ENCODE assay signal across 8 cellular contexts in the genomic region with DNA sequence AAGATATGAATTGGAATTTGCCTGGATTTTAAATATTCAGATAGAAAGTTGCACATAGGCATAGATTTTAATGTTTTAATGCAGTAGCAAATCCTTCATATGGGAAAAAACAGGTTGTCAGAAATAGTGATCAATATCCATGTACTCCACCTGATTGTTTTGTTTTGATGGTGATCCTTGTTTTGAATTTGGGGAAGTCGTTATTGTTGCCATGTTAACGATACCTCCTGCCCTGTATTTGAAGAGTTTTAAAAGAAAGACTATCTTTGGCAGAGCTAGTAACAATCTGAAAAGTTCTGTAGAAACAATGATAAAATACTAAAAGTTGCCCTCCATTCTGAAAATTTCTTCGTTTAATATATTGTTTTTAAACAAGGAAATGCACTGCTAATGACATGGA. TPM values are rescaled to one million over a fixed set of nuclear protein-coding genes. Genes with fewer than 3 reads are reported as not detected.
DNase-seq lines count a peak whose midpoint lies in the region; ATAC-seq, FAIRE-seq and TF ChIP-seq lines count a peak whose summit lies in the region.

No MANE protein-coding gene starts in this region.

- H3K27ac ChIP-seq in epithelial cell of prostate (peak overlapping the region; percentile 77), rectal smooth muscle tissue (ENCODE audit: low read depth, low read length) (no peak overlapping the region)

- no peak for DNase-seq in GM12891 (ENCODE audit: insufficient read length, low spot score)
- peak; percentile 32 for DNase-seq in RKO (ENCODE audit: low spot score)
- no peak for DNase-seq in epithelial cell of prostate (ENCODE audit: low read depth, low spot score)
- no peak for DNase-seq in D341Med (ENCODE audit: low spot score)
- DNase-seq in NCI-H128 (lab: John Stamatoyannopoulos, UW; ENCODE audit: unreplicated experiment), result no peak

- no peak overlapping the region for H3K9ac ChIP-seq in rectal smooth muscle tissue (ENCODE audit: low read length)

- no peaks in the 10 kb centered on the region for H3K36me3 ChIP-seq in rectal smooth muscle tissue (ENCODE audit: control insufficient read depth, insufficient read depth, low read length)

- H3K4me3 ChIP-seq in rectal smooth muscle tissue (ENCODE audit: low read length), result peak overlapping the region; percentile 93

- ATAC-seq in GM21360 (IDR thresholded peaks at IDR 0.05; ENCODE audit: unreplicated experiment) (no peak), HG03045 (IDR thresholded peaks at IDR 0.05; ENCODE audit: unreplicated experiment) (no peak)

- no peaks in the 10 kb centered on the region for H3K27me3 ChIP-seq in rectal smooth muscle tissue (ENCODE audit: control insufficient read depth, insufficient read depth, low read length)

- no peak for TF ChIP-seq POLR2A in GM12891 (IDR thresholded peaks at IDR 0.05; ENCODE audit: low read depth, low read length)

- no peak for FAIRE-seq in GM12891 (lab: Jason Lieb, UNC)

- H3K4me1 ChIP-seq in rectal smooth muscle tissue (ENCODE audit: control insufficient read depth, insufficient read depth, low read length), result peaks cover 4% of the 10 kb centered on the region

TF ChIP-seq in GM12891, 5 proteins besides CTCF, POLR2A, EP300 and RAD21:
- peak; percentile 27; the same call in 1 of the 2 replicates for TF ChIP-seq SPI1 (IDR thresholded peaks at IDR 0.05; ENCODE audit: low read depth, low read length)
- TF ChIP-seq POLR2AphosphoS5 (IDR thresholded peaks at IDR 0.05; ENCODE audit: low read depth, low read length), result no peak
- TF ChIP-seq PAX5 (IDR thresholded peaks at IDR 0.05; ENCODE audit: insufficient read depth, low read length, severe bottlenecking), result no peak
- TF ChIP-seq POU2F2 (IDR thresholded peaks at IDR 0.05; ENCODE audit: low read depth, low read length), result no peak
- TF ChIP-seq TAF1 (IDR thresholded peaks at IDR 0.05; ENCODE audit: low read depth, low read length), result no peak

RNA-seq across cellular contexts. Expression of a gene that starts 1.1 kb away (rescaled TPM):
- polyA plus RNA-seq in GM12891 (2012; ENCODE audit: low read depth, missing spikeins), result 11.0 TPM
